In genomic region chr17:17840751-17841591, GRCh38 we compare ENCODE assay signal across 8 cellular contexts. TPM values are rescaled to one million over a fixed set of nuclear protein-coding genes. Genes with fewer than 3 reads are reported as not detected.
DNase-seq lines count a peak whose midpoint lies in the region; ATAC-seq, FAIRE-seq and TF ChIP-seq lines count a peak whose summit lies in the region.

No MANE protein-coding gene starts in this region.

- TF ChIP-seq CTCF in D721Med (IDR thresholded peaks at IDR 0.05; ENCODE audit: insufficient read depth, missing control alignments), result no peak

- ATAC-seq in right cardiac atrium (peak in 1 of 2 donors; percentile 0), GM21367 (IDR thresholded peaks at IDR 0.05; ENCODE audit: unreplicated experiment) (no peak)

- peak in 1 of 5 donors; percentile 39 for DNase-seq in CD4-positive, alpha-beta memory T cell
- DNase-seq in LoVo (ENCODE audit: low spot score) (peak; percentile 30), right cardiac atrium (peak in 1 of 3 donors; percentile 15), skeletal muscle cell (ENCODE audit: low read depth) (no peak), D721Med (ENCODE audit: insufficient read length, low spot score) (no peak), NCI-H226 (no peak)

- peak overlapping the region; percentile 73 to 94 (median 92) for H3K27ac Mint-ChIP-seq in CD4-positive, alpha-beta memory T cell

- CTCF ChIA-PET in CD4-positive, alpha-beta memory T cell (lab: Charles Lee; ENCODE audit: partially characterized antibody), result interaction anchor here (0.8 to 1.5 kb wide), 2 partner anchors 9 to 30 kb away, joined by 3 to 4 read pairs; no protein-coding TSS in a partner anchor

- H3K9me3 Mint-ChIP-seq in CD4-positive, alpha-beta memory T cell, result no peaks in the 10 kb centered on the region

- H3K4me3 ChIP-seq in CD4-positive, alpha-beta memory T cell (ENCODE audit: low read length in 2 of 2), result peak overlapping the region in 1 of 2 donors; percentile 69
- H3K4me3 ChIP-seq in right cardiac atrium (ENCODE audit: low read length) (no peak overlapping the region), skeletal muscle cell (ENCODE audit: low read depth, low read length) (peak overlapping the region; percentile 38)

- POLR2A ChIA-PET in CD4-positive, alpha-beta memory T cell (lab: Charles Lee; ENCODE audit: partially characterized antibody), result interaction anchor here (0.6 to 1.6 kb wide), 9 partner anchors 8 to 159 kb away, joined by 3 to 17 read pairs (median 3); no protein-coding TSS in a partner anchor

- intact Hi-C loops in CD4-positive, alpha-beta memory T cell (cut with micrococcal nuclease), result loop anchor here (1.0 to 2.0 kb wide), 3 partner anchors 8 to 89 kb away; no protein-coding TSS in a partner anchor
- intact Hi-C loops in right cardiac atrium (cut with DNase I), result loop anchor here in 1 of 4 donors (10.0 kb wide), 1 partner anchor 156 kb away; the partner anchor contains the start of gene RAI1

- no peaks in the 10 kb centered on the region for H3K27me3 ChIP-seq in CD4-positive, alpha-beta memory T cell (ENCODE audit: insufficient read depth, low read length)
- H3K27me3 ChIP-seq in right cardiac atrium (ENCODE audit: control insufficient read depth, insufficient read depth), result no peaks in the 10 kb centered on the region

- H3K4me3 Mint-ChIP-seq in CD4-positive, alpha-beta memory T cell, result peak overlapping the region; percentile 24 to 81 (median 68)

- peak overlapping the region; percentile 80 for H3K27ac ChIP-seq in CD4-positive, alpha-beta memory T cell (ENCODE audit: low read depth, low read length)
- peak overlapping the region; percentile 44 for H3K27ac ChIP-seq in adipose tissue (ENCODE audit: low read depth, low read length)
- peak overlapping the region; percentile 87 for H3K27ac ChIP-seq in right cardiac atrium (ENCODE audit: low read length)

- no peaks in the 10 kb centered on the region for H3K9me3 ChIP-seq in CD4-positive, alpha-beta memory T cell (ENCODE audit: control insufficient read depth in 1 of 2, low read length in 2 of 2)
- no peaks in the 10 kb centered on the region for H3K9me3 ChIP-seq in right cardiac atrium (ENCODE audit: control insufficient read depth, low read length)

- H3K36me3 Mint-ChIP-seq in CD4-positive, alpha-beta memory T cell, result peaks cover 0 to 4% of the 10 kb centered on the region in 2 donors

- 39 to 47% (median 42%) methylated on average over 7 of the region's 7 CpGs for WGBS in adipose tissue, 3 donors
- WGBS in right cardiac atrium, result 38% methylated on average over 7 of the region's 7 CpGs

- H3K27me3 Mint-ChIP-seq in CD4-positive, alpha-beta memory T cell, result no peaks in the 10 kb centered on the region

- no peaks in the 10 kb centered on the region for H3K36me3 ChIP-seq in CD4-positive, alpha-beta memory T cell (ENCODE audit: insufficient read depth, low read length)

- no peak for FAIRE-seq in D721Med (lab: Jason Lieb, UNC)

- peaks cover 31% of the 10 kb centered on the region for H3K4me1 ChIP-seq in CD4-positive, alpha-beta memory T cell (ENCODE audit: insufficient read depth, low read length)
- peaks cover 11% of the 10 kb centered on the region for H3K4me1 ChIP-seq in right cardiac atrium (ENCODE audit: control insufficient read depth, insufficient read depth, low read length)

- peaks cover 14 to 44% (median 33%) of the 10 kb centered on the region in 4 donors for H3K4me1 Mint-ChIP-seq in CD4-positive, alpha-beta memory T cell

RNA-seq across cellular contexts. Expression of gene SREBF1, which starts 4.2 kb away (rescaled TPM):
- 10 to 100 TPM in 1 of 2 experiments, 1 to 10 TPM in 1; 10.0 to 11.7 TPM for total RNA-seq in CD4-positive, alpha-beta memory T cell
- polyA plus RNA-seq in CD4-positive, alpha-beta memory T cell, result 10 to 100 TPM in 1 of 2 donors, 1 to 10 TPM in 1; 5.0 to 15.5 TPM
- polyA plus RNA-seq in adipose tissue, result 100 to 1,000 TPM in 2 of 3 donors, 10 to 100 TPM in 1; 81.5 to 282 (median 109) TPM
- total RNA-seq in right cardiac atrium, result 10 to 100 TPM; 28.7 to 41.6 (median 36.2) TPM
- polyA plus RNA-seq in right cardiac atrium, result 45.7 TPM
